11 cellular contexts compared by ENCODE assay signal in the genomic region with DNA sequence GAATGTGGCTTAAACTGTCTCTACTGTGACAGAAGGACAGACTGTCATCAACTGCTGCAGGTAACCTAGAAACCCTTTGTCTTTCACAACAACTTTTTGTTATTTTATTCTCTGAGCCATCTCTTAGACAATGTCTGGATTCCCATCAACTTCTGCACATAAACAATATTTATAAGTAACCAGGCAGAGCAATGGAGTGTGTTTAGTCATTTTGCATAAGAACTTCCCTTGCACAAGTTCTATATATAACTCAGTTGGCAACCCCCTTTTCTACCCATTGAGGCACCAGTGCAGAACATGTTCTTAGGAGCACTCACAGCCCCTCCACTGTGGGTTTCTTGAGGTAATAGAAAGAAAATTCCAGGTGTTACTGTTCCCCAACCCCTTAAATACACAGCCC.
DNase-seq lines count a peak whose midpoint lies in the region; ATAC-seq and TF ChIP-seq lines count a peak whose summit lies in the region.
"Had no signal": no experiment of that assay in that cellular context is flagged by ENCODE, and none has a peak within 500 bp of the region (broad histone marks: within the 10 kb centered on the region; RNA-seq: fewer than 3 reads in every experiment).

No MANE protein-coding gene starts in this region.

- no peak overlapping the region for H3K4me3 ChIP-seq in stomach

- intact Hi-C loops in stomach (cut with DNase I; ENCODE audit: low total_unique reads), result no loop called here

- TF ChIP-seq CTCF in foreskin keratinocyte (conservative IDR thresholded peaks at IDR 0.05), result no peak
- TF ChIP-seq CTCF in stomach (IDR thresholded peaks at IDR 0.05), result no peak

- H3K27me3 Mint-ChIP-seq in effector memory CD8-positive, alpha-beta T cell, result peaks cover 18% of the 10 kb centered on the region in 2 donors

- H3K4me1 Mint-ChIP-seq in effector memory CD8-positive, alpha-beta T cell (ENCODE audit: low read depth in 2 of 2), result no peaks in the 10 kb centered on the region

- no peak for TF ChIP-seq POLR2A in stomach (IDR thresholded peaks at IDR 0.05)

- peak; percentile 55 for DNase-seq in CD1c-positive myeloid dendritic cell (ENCODE audit: extremely low spot score)
- no peak for DNase-seq in effector memory CD8-positive, alpha-beta T cell
- no peak for DNase-seq in globus pallidus (ENCODE audit: low spot score)
- no peak for DNase-seq in iPS-NIHi11 (ENCODE audit: low spot score)
- DNase-seq in foreskin keratinocyte, result no peak
- no peak for DNase-seq in stomach
- DNase-seq: activated CD4-positive, alpha-beta T cell treated with anti-CD3 and anti-CD28 coated beads for 48 hours; DMS153 had no signal

- H3K4me3 Mint-ChIP-seq in effector memory CD8-positive, alpha-beta T cell, result no peak overlapping the region

- no peaks in the 10 kb centered on the region for H3K9me3 Mint-ChIP-seq in effector memory CD8-positive, alpha-beta T cell

- ATAC-seq in GM19395 (IDR thresholded peaks at IDR 0.05; ENCODE audit: unreplicated experiment), result peak; percentile 49
- ATAC-seq in HG03342 (IDR thresholded peaks at IDR 0.05; ENCODE audit: unreplicated experiment), result peak; percentile 54
- ATAC-seq in effector memory CD8-positive, alpha-beta T cell (replicated peaks), result peak; percentile 46
- ATAC-seq in foreskin keratinocyte, result no peak

- H3K4me1 ChIP-seq in foreskin keratinocyte, result peaks cover 10% of the 10 kb centered on the region
- no peaks in the 10 kb centered on the region for H3K4me1 ChIP-seq in stomach

- H3K27ac ChIP-seq in foreskin keratinocyte, result no peak overlapping the region
- no peak overlapping the region for H3K27ac ChIP-seq in stomach
- H3K27ac ChIP-seq: HL-60 had no signal

- H3K9me3 ChIP-seq in stomach, result no peaks in the 10 kb centered on the region

- H3K27me3 ChIP-seq in foreskin keratinocyte, result no peaks in the 10 kb centered on the region
- peaks cover 0 to 6% (median 0%) of the 10 kb centered on the region in 3 donors for H3K27me3 ChIP-seq in stomach

- no peak for TF ChIP-seq EP300 in stomach (IDR thresholded peaks at IDR 0.05)

- H3K27ac Mint-ChIP-seq in effector memory CD8-positive, alpha-beta T cell, result no peak overlapping the region

- H3K36me3 Mint-ChIP-seq in effector memory CD8-positive, alpha-beta T cell (ENCODE audit: insufficient read depth), result no peaks in the 10 kb centered on the region

- no peaks in the 10 kb centered on the region for H3K36me3 ChIP-seq in stomach
